Comparison of ENCODE assay signal across 23 cellular contexts in the genomic region with DNA sequence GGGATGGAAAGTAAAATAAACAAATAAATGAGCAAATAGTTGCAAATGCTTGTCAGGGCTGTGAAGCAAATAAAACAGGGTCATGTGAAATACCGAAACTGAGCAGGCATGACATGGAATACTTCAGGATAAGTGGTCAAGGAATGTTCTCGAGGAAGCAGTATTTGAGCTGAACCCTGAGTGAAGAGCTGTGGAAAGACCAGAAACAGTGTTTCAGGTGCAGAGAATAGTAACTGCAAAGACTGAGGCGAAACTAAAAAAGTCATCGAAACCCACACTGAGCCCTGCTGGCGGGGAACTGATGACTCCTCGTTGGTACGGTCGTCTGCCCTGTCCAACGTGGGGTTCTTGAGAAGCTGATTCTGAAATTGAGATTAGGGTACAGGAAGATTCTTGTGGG. TPM values are rescaled to one million over a fixed set of nuclear protein-coding genes. Genes with fewer than 3 reads are reported as not detected.
DNase-seq lines count a peak whose midpoint lies in the region; ATAC-seq and TF ChIP-seq lines count a peak whose summit lies in the region.
"Had no signal": no experiment of that assay in that cellular context is flagged by ENCODE, and none has a peak within 500 bp of the region (broad histone marks: within the 10 kb centered on the region; RNA-seq: fewer than 3 reads in every experiment).

No MANE protein-coding gene starts in this region.

- CTCF ChIA-PET in Panc1 (lab: Charles Lee) = no interaction called here

- no peak for DNase-seq in Panc1 (ENCODE audit: low read depth, low spot score)
- DNase-seq in left lung = no peak
- DNase-seq in stimulated activated effector memory CD8-positive, alpha-beta T cell treated with anti-CD3 and anti-CD28 coated beads, Interleukin-12 subunit alpha, Interleukin-12 subunit beta, amount 100 ng/mL, for 72 hours (ENCODE audit: low spot score in 2 of 2) = no peak
- DNase-seq in aorta = no peak
- no peak for DNase-seq in NCI-H1048 (lab: John Stamatoyannopoulos, UW)
- DNase-seq in activated gamma-delta T cell (lab: John Stamatoyannopoulos, UW) = no peak
- no peak for DNase-seq in H7
- DNase-seq: ACHN, AML-193, DMS 273 treated with DMSO at 0.1 percent for 48 hours, MV-4-11, NCI-H1417 treated with DMSO at 0.1 percent for 48 hours, NCI-H2029, NCI-H2171 treated with DMSO at 0.1 percent for 48 hours, NCI-H510A, NCI-H774, SHP77 had no signal

- no peaks in the 10 kb centered on the region for H3K27me3 ChIP-seq in Panc1 (ENCODE audit: control insufficient read depth, insufficient read depth, low read length)
- H3K27me3 ChIP-seq in left lung = no peaks in the 10 kb centered on the region
- no peaks in the 10 kb centered on the region for H3K27me3 ChIP-seq in aorta (ENCODE audit: control insufficient read depth in 1 of 2, insufficient read depth in 2 of 2, low read length in 1 of 2)
- H3K27me3 ChIP-seq in H7 (ENCODE audit: control insufficient read depth, insufficient read depth, low read length) = no peaks in the 10 kb centered on the region

- no TSS peak for BruUV-seq in Panc1 (replicated peaks; lab: Mats Ljungman, UMichigan)

- H3K36me3 ChIP-seq in Panc1 (ENCODE audit: control insufficient read depth, insufficient read depth, low read length) (no peaks in the 10 kb centered on the region), left lung (no peaks in the 10 kb centered on the region), aorta (ENCODE audit: control insufficient read depth in 1 of 2, insufficient read depth in 2 of 2, low read length in 1 of 2) (no peaks in the 10 kb centered on the region), H7 (replicated peaks; ENCODE audit: control insufficient read depth, insufficient read depth, low read length) (no peaks in the 10 kb centered on the region)

- ATAC-seq in HG02798 (IDR thresholded peaks at IDR 0.05; ENCODE audit: poor library complexity, unreplicated experiment) = peak; percentile 38
- ATAC-seq in Panc1 = 0 out of 2 replicates have a peak, but pooled peaks have one; percentile 32
- peak; percentile 73 for ATAC-seq in left lung
- peak; percentile 17 for ATAC-seq in stimulated activated effector memory CD8-positive, alpha-beta T cell treated with anti-CD3 and anti-CD28 coated beads, Interleukin-12 subunit alpha, Interleukin-12 subunit beta, amount 100 ng/mL, for 72 hours
- no peak for ATAC-seq in aorta (ENCODE audit: low FRiP score)
- ATAC-seq: SK-N-SH treated with all-trans-retinoic acid at 6 μM for 48 hours had no signal

- H3K4me3 ChIP-seq in Panc1 (ENCODE audit: low read depth in 2 of 2, low read length in 2 of 2) (no peak overlapping the region), left lung (no peak overlapping the region), aorta (ENCODE audit: low read length in 2 of 2) (no peak overlapping the region), H7 (ENCODE audit: insufficient read depth, low read depth, low read length) (no peak overlapping the region)

- H3K9me3 ChIP-seq in Panc1 (ENCODE audit: control insufficient read depth, insufficient read depth, low read depth, low read length) = no peaks in the 10 kb centered on the region
- no peaks in the 10 kb centered on the region for H3K9me3 ChIP-seq in left lung
- no peaks in the 10 kb centered on the region for H3K9me3 ChIP-seq in aorta (ENCODE audit: control insufficient read depth, low read length)

- POLR2A ChIA-PET in Panc1 (lab: Charles Lee) = no interaction called here

- WGBS in aorta, 2 donors = 77 to 80% methylated on average over 9 of the region's 9 CpGs

- H3K27ac ChIP-seq in Panc1 (ENCODE audit: low read length) (peak overlapping the region; percentile 37; the same call in 1 of the 2 replicates), left lung (no peak overlapping the region), aorta (ENCODE audit: low read depth in 1 of 2, low read length in 2 of 2) (no peak overlapping the region)
- H3K27ac ChIP-seq: HL-60 had no signal

- no peaks in the 10 kb centered on the region for H3K4me1 Mint-ChIP-seq in stimulated activated effector memory CD8-positive, alpha-beta T cell treated with anti-CD3 and anti-CD28 coated beads, Interleukin-12 subunit alpha, Interleukin-12 subunit beta, amount 100 ng/mL, for 72 hours
- H3K4me1 Mint-ChIP-seq: CD14-positive monocyte had no signal

- H3K36me3 Mint-ChIP-seq in stimulated activated effector memory CD8-positive, alpha-beta T cell treated with anti-CD3 and anti-CD28 coated beads, Interleukin-12 subunit alpha, Interleukin-12 subunit beta, amount 100 ng/mL, for 72 hours = no peaks in the 10 kb centered on the region
- H3K36me3 Mint-ChIP-seq: CD14-positive monocyte, IgD-negative memory B cell had no signal

- no peak overlapping the region for H3K27ac Mint-ChIP-seq in stimulated activated effector memory CD8-positive, alpha-beta T cell treated with anti-CD3 and anti-CD28 coated beads, Interleukin-12 subunit alpha, Interleukin-12 subunit beta, amount 100 ng/mL, for 72 hours
- H3K27ac Mint-ChIP-seq: CD14-positive monocyte, IgD-negative memory B cell had no signal

- peaks cover 10% of the 10 kb centered on the region for H3K4me1 ChIP-seq in Panc1 (ENCODE audit: control insufficient read depth, insufficient read depth, low read length)
- H3K4me1 ChIP-seq in left lung = peaks cover 7 to 8% of the 10 kb centered on the region in 2 donors
- no peaks in the 10 kb centered on the region for H3K4me1 ChIP-seq in aorta (ENCODE audit: control insufficient read depth in 1 of 2, insufficient read depth in 2 of 2, low read length in 2 of 2)

- intact Hi-C loops in Panc1 (cut with micrococcal nuclease; ENCODE audit: unreplicated experiment) (no loop called here), left lung (cut with DNase I) (no loop called here), aorta (cut with DNase I) (no loop called here)

- in situ Hi-C loops in Panc1 (cut with HindIII; ENCODE audit: low pct_unique_long_range_greater_than_20kb, low sequenced_read_pairs) = no loop called here

- TF ChIP-seq CTCF in Panc1 (IDR thresholded peaks at IDR 0.05) (no peak), left lung (IDR thresholded peaks at IDR 0.05) (no peak)

- H3K4me3 Mint-ChIP-seq in stimulated activated effector memory CD8-positive, alpha-beta T cell treated with anti-CD3 and anti-CD28 coated beads, Interleukin-12 subunit alpha, Interleukin-12 subunit beta, amount 100 ng/mL, for 72 hours = no peak overlapping the region
- H3K4me3 Mint-ChIP-seq: IgD-negative memory B cell had no signal

- peaks cover 7% of the 10 kb centered on the region for H3K9me3 Mint-ChIP-seq in stimulated activated effector memory CD8-positive, alpha-beta T cell treated with anti-CD3 and anti-CD28 coated beads, Interleukin-12 subunit alpha, Interleukin-12 subunit beta, amount 100 ng/mL, for 72 hours

RNA-seq across cellular contexts. Expression of a gene that starts 27.2 kb away (rescaled TPM):
- total RNA-seq in Panc1 (2021; ENCODE audit: unreplicated experiment) (not detected), left lung (under 1 TPM; 0.60 to 0.61 TPM), aorta (1 to 10 TPM in 1 of 2 donors, under 1 TPM in 1; 0.45 to 2.1 TPM)
- polyA plus RNA-seq in Panc1 (2012; ENCODE audit: insufficient read length) = 0.13 TPM
- polyA plus RNA-seq in aorta = under 1 TPM in 1 of 2 donors, not detected in 1; 0.26 TPM
- total RNA-seq in H7 (2014; rRNA removed; shearing (Covaris generic)) = 48.4 and 49.9 TPM in 2 replicates
- total RNA-seq: LHCN-M2 had no signal
- polyA plus RNA-seq: CD14-positive monocyte, IgD-negative memory B cell had no signal

Comparison
In these comparisons a context has a peak if more than half of its experiments do, and no peak if none do; other contexts are left out.
1. RNA of a gene that starts 27.2 kb away (total RNA-seq): 48.4 to 49.9 TPM in H7; 0.45 to 2.1 TPM in aorta, 0.60 to 0.61 TPM in left lung and not detected in Panc1 (single experiment); every median in the first group is over 10 times any median in the second.